ENCODE assay signal across 20 cellular contexts in the genomic region with DNA sequence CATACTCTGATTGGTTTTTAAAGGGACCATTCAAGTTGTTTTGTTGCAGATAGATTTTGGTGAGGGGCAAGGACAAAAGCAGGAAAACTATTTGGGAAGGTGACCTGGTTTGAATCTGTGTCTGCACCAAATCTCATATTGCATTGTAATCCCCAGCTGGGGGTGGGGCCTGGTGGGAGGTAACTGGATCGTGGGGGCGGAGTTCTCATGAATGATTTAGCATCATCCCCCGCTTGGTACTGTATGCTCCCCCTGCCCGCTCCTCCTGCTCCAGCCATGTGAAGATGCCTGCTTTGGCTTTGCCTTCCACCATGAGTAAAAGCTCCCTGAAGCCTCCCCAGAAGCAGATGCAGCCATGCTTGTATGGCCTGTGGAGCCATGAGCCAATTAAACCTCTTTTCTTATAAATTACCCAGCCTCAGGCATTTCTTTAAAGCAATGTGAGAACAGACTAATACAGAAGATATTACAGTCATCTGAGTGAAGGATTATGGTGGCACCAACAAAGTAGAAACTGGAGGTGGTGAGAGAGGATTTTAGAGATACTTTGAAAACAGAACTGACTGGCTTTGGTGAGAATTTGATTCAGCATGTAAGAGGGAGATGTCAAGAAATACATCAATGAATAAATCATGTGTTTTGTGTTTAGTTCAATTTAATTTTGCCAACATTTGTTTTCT. TPM values are rescaled to one million over a fixed set of nuclear protein-coding genes. Genes with fewer than 3 reads are reported as not detected.
DNase-seq lines count a peak whose midpoint lies in the region; ATAC-seq and TF ChIP-seq lines count a peak whose summit lies in the region.
"Had no signal": no experiment of that assay in that cellular context is flagged by ENCODE, and none has a peak within 500 bp of the region (broad histone marks: within the 10 kb centered on the region; RNA-seq: fewer than 3 reads in every experiment).

No MANE protein-coding gene starts in this region.

- H3K9ac ChIP-seq in mesendoderm (ENCODE audit: low read length): no peak overlapping the region
- H3K9ac ChIP-seq: BLaER1 treated with 17β-estradiol and CSF1 and Interleukin-3, amounts not matched to agents 10 nM and 100 nM had no signal

- no peaks in the 10 kb centered on the region for H3K9me3 ChIP-seq in CD4-positive, alpha-beta T cell (ENCODE audit: control insufficient read depth, low read length)
- H3K9me3 ChIP-seq in gastroesophageal sphincter: no peaks in the 10 kb centered on the region
- H3K9me3 ChIP-seq: BLaER1 treated with 17β-estradiol and CSF1 and Interleukin-3, amounts not matched to agents 10 nM and 100 nM; SJSA1 had no signal

- DNase-seq in NCI-H748 (lab: John Stamatoyannopoulos, UW; ENCODE audit: unreplicated experiment) (peak; percentile 2), NCI-H748 treated with DMSO at 0.1 percent for 48 hours (lab: John Stamatoyannopoulos, UW) (no peak), mesendoderm (peak; percentile 15), T-cell (no peak)
- DNase-seq in activated T-helper 1 cell treated with anti-CD3 and anti-CD28 coated beads, Interleukin-12 subunit alpha, Interleukin-12 subunit beta, Interleukin-2, Interleukin-4 antibody, amounts not matched to agents 30 ng/mL and 10 ng/mL and 1 ng/mL, durations not matched to agents 14 hours and 24 hours and 36 hours (ENCODE audit: low spot score): no peak
- no peak for DNase-seq in CD4-positive, alpha-beta T cell
- DNase-seq: 8988T, GF-D8, GOT3, Kasumi-1, NCI-H1105, NCI-H1694, NCI-H2107, NCI-H345, NCI-H526, PC-9 had no signal

- WGBS in mesendoderm (ENCODE audit: extremely low coverage, insufficient coverage, low lambda C conversion rate): no CpG with 5 or more reads among the region's 4 CpGs
- WGBS in gastroesophageal sphincter (ENCODE audit: low coverage in 1 of 2), 2 donors: 78 to 83% methylated on average over 1 to 3 of the region's 4 CpGs

- H3K4me2 ChIP-seq in mesendoderm (ENCODE audit: low read length): no peak overlapping the region
- H3K4me2 ChIP-seq: BLaER1 treated with 17β-estradiol and CSF1 and Interleukin-3, amounts not matched to agents 10 nM and 100 nM; PC-9 had no signal

- no peak for ATAC-seq in CD4-positive, alpha-beta T cell (ENCODE audit: poor library complexity)
- ATAC-seq in T-cell (replicated peaks in 1 of 4) (no peak), gastroesophageal sphincter (no peak)

- no peak overlapping the region for H3K4me3 Mint-ChIP-seq in activated T-helper 1 cell treated with anti-CD3 and anti-CD28 coated beads, Interleukin-12 subunit alpha, Interleukin-12 subunit beta, Interleukin-2, Interleukin-4 antibody, amounts not matched to agents 30 ng/mL and 10 ng/mL and 1 ng/mL, durations not matched to agents 14 hours and 24 hours and 36 hours
- H3K4me3 Mint-ChIP-seq in CD4-positive, alpha-beta T cell: no peak overlapping the region
- H3K4me3 Mint-ChIP-seq in T-cell: no peak overlapping the region

- H3K27ac Mint-ChIP-seq in activated T-helper 1 cell treated with anti-CD3 and anti-CD28 coated beads, Interleukin-12 subunit alpha, Interleukin-12 subunit beta, Interleukin-2, Interleukin-4 antibody, amounts not matched to agents 30 ng/mL and 10 ng/mL and 1 ng/mL, durations not matched to agents 14 hours and 24 hours and 36 hours: peak overlapping the region; percentile 56
- no peak overlapping the region for H3K27ac Mint-ChIP-seq in CD4-positive, alpha-beta T cell
- no peak overlapping the region for H3K27ac Mint-ChIP-seq in T-cell

- no peak for TF ChIP-seq POLR2A in gastroesophageal sphincter (IDR thresholded peaks at IDR 0.05)

- TF ChIP-seq RAD21 in Ishikawa (IDR thresholded peaks at IDR 0.05; ENCODE audit: low read depth): no peak

- H3K4me1 ChIP-seq in mesendoderm (ENCODE audit: control insufficient read depth, low read depth, low read length) (no peaks in the 10 kb centered on the region), gastroesophageal sphincter (no peaks in the 10 kb centered on the region)
- H3K4me1 ChIP-seq: SJSA1 had no signal

- H3K27ac ChIP-seq in mesendoderm (ENCODE audit: low read depth, low read length) (no peak overlapping the region), gastroesophageal sphincter (no peak overlapping the region)
- no peak overlapping the region for H3K27ac ChIP-seq in CD4-positive, alpha-beta T cell (ENCODE audit: low read depth, low read length)
- H3K27ac ChIP-seq: BLaER1 treated with 17β-estradiol and CSF1 and Interleukin-3, amounts not matched to agents 10 nM and 100 nM; PC-9; SJSA1 had no signal

- H2BK5ac ChIP-seq in mesendoderm (ENCODE audit: low read length): no peak overlapping the region

- H3K27me3 ChIP-seq in mesendoderm (ENCODE audit: insufficient read depth, low read length, poor library complexity) (no peaks in the 10 kb centered on the region), gastroesophageal sphincter (peaks cover 13% of the 10 kb centered on the region)
- no peaks in the 10 kb centered on the region for H3K27me3 ChIP-seq in CD4-positive, alpha-beta T cell (ENCODE audit: control insufficient read depth, insufficient read depth, low read length)
- H3K27me3 ChIP-seq: BLaER1 treated with 17β-estradiol and CSF1 and Interleukin-3, amounts not matched to agents 10 nM and 100 nM had no signal

- peaks cover 39% of the 10 kb centered on the region for H3K4me1 Mint-ChIP-seq in activated T-helper 1 cell treated with anti-CD3 and anti-CD28 coated beads, Interleukin-12 subunit alpha, Interleukin-12 subunit beta, Interleukin-2, Interleukin-4 antibody, amounts not matched to agents 30 ng/mL and 10 ng/mL and 1 ng/mL, durations not matched to agents 14 hours and 24 hours and 36 hours (ENCODE audit: low read depth)
- peaks cover 13% of the 10 kb centered on the region for H3K4me1 Mint-ChIP-seq in CD4-positive, alpha-beta T cell (ENCODE audit: low read depth)
- H3K4me1 Mint-ChIP-seq in T-cell: peaks cover 0 to 6% (median 4%) of the 10 kb centered on the region in 3 donors

- no peak overlapping the region for H4K8ac ChIP-seq in mesendoderm (ENCODE audit: low read depth, low read length)

- no peaks in the 10 kb centered on the region for H3K79me2 ChIP-seq in mesendoderm (ENCODE audit: control insufficient read depth, insufficient read depth, low read length)

- CTCF ChIA-PET in CD4-positive, alpha-beta T cell (lab: Charles Lee): no interaction called here
- CTCF ChIA-PET in T-cell (lab: Charles Lee): interaction anchor here in 1 of 2 donors (0.8 kb wide), 1 partner anchor 28 kb away, joined by 4 read pairs; no protein-coding TSS in a partner anchor

- H3K18ac ChIP-seq in mesendoderm (ENCODE audit: low read length): no peak overlapping the region

- H3K36me3 Mint-ChIP-seq in activated T-helper 1 cell treated with anti-CD3 and anti-CD28 coated beads, Interleukin-12 subunit alpha, Interleukin-12 subunit beta, Interleukin-2, Interleukin-4 antibody, amounts not matched to agents 30 ng/mL and 10 ng/mL and 1 ng/mL, durations not matched to agents 14 hours and 24 hours and 36 hours (ENCODE audit: low read depth): peaks cover 11% of the 10 kb centered on the region
- no peaks in the 10 kb centered on the region for H3K36me3 Mint-ChIP-seq in CD4-positive, alpha-beta T cell (ENCODE audit: low read depth)
- H3K36me3 Mint-ChIP-seq in T-cell: no peaks in the 10 kb centered on the region

- H2AK5ac ChIP-seq in mesendoderm (ENCODE audit: low read length): no peak overlapping the region

- H3K36me3 ChIP-seq in mesendoderm (ENCODE audit: control insufficient read depth, insufficient read depth, low read length) (no peaks in the 10 kb centered on the region), gastroesophageal sphincter (no peaks in the 10 kb centered on the region)
- H3K36me3 ChIP-seq: BLaER1 treated with 17β-estradiol and CSF1 and Interleukin-3, amounts not matched to agents 10 nM and 100 nM; SJSA1 had no signal

- no peak overlapping the region for H2BK15ac ChIP-seq in mesendoderm (replicated peaks; ENCODE audit: low read depth)

- TF ChIP-seq EP300 in Ishikawa (IDR thresholded peaks at IDR 0.05; ENCODE audit: borderline replicate concordance) (no peak), gastroesophageal sphincter (IDR thresholded peaks at IDR 0.05) (no peak)

- POLR2A ChIA-PET in CD4-positive, alpha-beta T cell (lab: Charles Lee): interaction anchor here (0.6 kb wide), 1 partner anchor 151 kb away, joined by 3 read pairs; no protein-coding TSS in a partner anchor
- POLR2A ChIA-PET in T-cell (lab: Charles Lee): no interaction called here

- TF ChIP-seq CTCF in CD4-positive, alpha-beta T cell (IDR thresholded peaks at IDR 0.05): no peak
- no peak for TF ChIP-seq CTCF in gastroesophageal sphincter (IDR thresholded peaks at IDR 0.05)

- H3K4ac ChIP-seq in mesendoderm (ENCODE audit: low read depth, low read length): no peak overlapping the region

- H3K9me3 Mint-ChIP-seq in activated T-helper 1 cell treated with anti-CD3 and anti-CD28 coated beads, Interleukin-12 subunit alpha, Interleukin-12 subunit beta, Interleukin-2, Interleukin-4 antibody, amounts not matched to agents 30 ng/mL and 10 ng/mL and 1 ng/mL, durations not matched to agents 14 hours and 24 hours and 36 hours: no peaks in the 10 kb centered on the region
- no peaks in the 10 kb centered on the region for H3K9me3 Mint-ChIP-seq in CD4-positive, alpha-beta T cell
- no peaks in the 10 kb centered on the region for H3K9me3 Mint-ChIP-seq in T-cell

- H3K4me3 ChIP-seq in mesendoderm (ENCODE audit: low read length) (no peak overlapping the region), gastroesophageal sphincter (no peak overlapping the region)
- H3K4me3 ChIP-seq: BLaER1 treated with 17β-estradiol and CSF1 and Interleukin-3, amounts not matched to agents 10 nM and 100 nM; PC-9; SJSA1 had no signal

- no peak overlapping the region for H3K56ac ChIP-seq in mesendoderm (ENCODE audit: low read length)

- H3K79me1 ChIP-seq in mesendoderm (ENCODE audit: low read length): no peaks in the 10 kb centered on the region

- no peaks in the 10 kb centered on the region for H3K27me3 Mint-ChIP-seq in activated T-helper 1 cell treated with anti-CD3 and anti-CD28 coated beads, Interleukin-12 subunit alpha, Interleukin-12 subunit beta, Interleukin-2, Interleukin-4 antibody, amounts not matched to agents 30 ng/mL and 10 ng/mL and 1 ng/mL, durations not matched to agents 14 hours and 24 hours and 36 hours (ENCODE audit: insufficient read depth)
- peaks cover 8% of the 10 kb centered on the region for H3K27me3 Mint-ChIP-seq in CD4-positive, alpha-beta T cell
- peaks cover 2 to 3% of the 10 kb centered on the region in 2 donors for H3K27me3 Mint-ChIP-seq in T-cell

- intact Hi-C loops in activated T-helper 1 cell treated with anti-CD3 and anti-CD28 coated beads, Interleukin-12 subunit alpha, Interleukin-12 subunit beta, Interleukin-2, Interleukin-4 antibody, amounts not matched to agents 30 ng/mL and 10 ng/mL and 1 ng/mL, durations not matched to agents 14 hours and 24 hours and 36 hours (cut with micrococcal nuclease): loop anchor here (10.0 kb wide), 1 partner anchor 488 kb away; no protein-coding TSS in a partner anchor
- intact Hi-C loops in CD4-positive, alpha-beta T cell (cut with DNase I, micrococcal nuclease): loop anchor here in 1 of 2 experiments (5.0 kb wide), 1 partner anchor 41 kb away; no protein-coding TSS in a partner anchor

- no peak overlapping the region for H2BK120ac ChIP-seq in mesendoderm (ENCODE audit: low read depth, low read length)

- no peak overlapping the region for H3K23ac ChIP-seq in mesendoderm (ENCODE audit: low read length)

- no peak overlapping the region for H4K5ac ChIP-seq in mesendoderm (ENCODE audit: low read length)

RNA-seq across cellular contexts. Expression of a gene that starts 14.4 kb away (rescaled TPM):
- total RNA-seq in activated T-helper 1 cell treated with anti-CD3 and anti-CD28 coated beads, Interleukin-12 subunit alpha, Interleukin-12 subunit beta, Interleukin-2, Interleukin-4 antibody, amounts not matched to agents 30 ng/mL and 10 ng/mL and 1 ng/mL, durations not matched to agents 14 hours and 24 hours and 36 hours: 136 and 138 TPM in 2 replicates
- polyA plus RNA-seq in mesendoderm (2013, experiment 1 of 2): not detected
- not detected for polyA plus RNA-seq in mesendoderm (2013, experiment 2 of 2)
- under 1 TPM; 0.08 to 0.14 TPM for total RNA-seq in CD4-positive, alpha-beta T cell
- total RNA-seq in T-cell: under 1 TPM in 2 of 5 donors, not detected in 3; 0.20 to 0.70 TPM
- total RNA-seq in gastroesophageal sphincter: under 1 TPM in 1 of 4 donors, not detected in 3; 0.12 TPM
- total RNA-seq: PC-9, SJSA1 had no signal

Comparison
In these comparisons a context has a peak if more than half of its experiments do, and no peak if none do; other contexts are left out.
1. DNase-seq: peak in NCI-H748 (single experiment) and mesendoderm (single experiment); none in NCI-H748 treated with DMSO at 0.1 percent for 48 hours (single experiment), activated T-helper 1 cell treated with anti-CD3 and anti-CD28 coated beads, Interleukin-12 subunit alpha, Interleukin-12 subunit beta, Interleukin-2, Interleukin-4 antibody, amounts not matched to agents 30 ng/mL and 10 ng/mL and 1 ng/mL, durations not matched to agents 14 hours and 24 hours and 36 hours (single experiment), CD4-positive, alpha-beta T cell (0 of 10) and T-cell (0 of 34).
2. RNA of a gene that starts 14.4 kb away (total RNA-seq): 136 to 138 TPM in activated T-helper 1 cell treated with anti-CD3 and anti-CD28 coated beads, Interleukin-12 subunit alpha, Interleukin-12 subunit beta, Interleukin-2, Interleukin-4 antibody, amounts not matched to agents 30 ng/mL and 10 ng/mL and 1 ng/mL, durations not matched to agents 14 hours and 24 hours and 36 hours; 0.20 to 0.70 TPM in T-cell, 0.08 to 0.14 TPM in CD4-positive, alpha-beta T cell and 0.12 TPM in gastroesophageal sphincter; every median in the first group is over 10 times any median in the second.